In the genomic region with DNA sequence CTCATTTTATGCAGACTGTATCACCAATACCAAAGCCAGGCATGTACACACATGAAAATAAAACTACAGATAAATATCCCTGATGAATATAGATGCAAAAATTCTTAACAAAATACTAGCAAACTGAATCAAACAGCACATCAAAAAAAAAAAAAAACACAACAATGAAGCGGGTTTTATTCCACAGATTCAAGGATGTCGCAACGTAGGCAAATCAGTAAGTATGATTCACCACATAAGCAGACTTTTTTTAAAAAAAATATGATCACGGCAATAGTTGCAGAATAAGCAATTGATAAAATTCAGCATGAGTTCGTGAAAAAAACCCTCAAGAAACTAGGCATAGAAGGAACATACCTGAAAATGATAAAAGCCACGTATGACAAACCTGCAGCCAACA, we compare ENCODE assay signal across 23 cellular contexts. TPM values are rescaled to one million over a fixed set of nuclear protein-coding genes. Genes with fewer than 3 reads are reported as not detected.
A peak's percentile ranks its signal among the peaks of the same experiment; 100 is the strongest.
DNase-seq lines count a peak whose midpoint lies in the region; ATAC-seq and TF ChIP-seq lines count a peak whose summit lies in the region.
"Had no signal": no experiment of that assay in that cellular context is flagged by ENCODE, and none has a peak within 500 bp of the region (broad histone marks: within the 10 kb centered on the region; RNA-seq: fewer than 3 reads in every experiment).

No MANE protein-coding gene starts in this region.

- no peaks in the 10 kb centered on the region for H4K20me1 ChIP-seq in mammary epithelial cell (ENCODE audit: insufficient read depth, low read length)

- DNase-seq in MCF 10A (ENCODE audit: unreplicated experiment) (peak; percentile 33), breast epithelium (ENCODE audit: low spot score in 2 of 2) (no peak), mammary epithelial cell (peak; percentile 16), fibroblast of pulmonary artery (ENCODE audit: low read depth) (peak; percentile 0), adrenal gland (no peak)
- DNase-seq: 8988T; C1 segment of cervical spinal cord; Calu3; CD8-positive, alpha-beta memory T cell; DMS153; GOT3; MV-4-11; NCI-H1105 treated with DMSO at 0.1 percent for 48 hours; NCI-H2081; NCI-H2171; NCI-H345; NCI-H524; NCI-H82; Peyer's patch had no signal

- no peaks in the 10 kb centered on the region for H3K4me1 ChIP-seq in breast epithelium
- H3K4me1 ChIP-seq in mammary epithelial cell (ENCODE audit: insufficient read depth, low read length), result no peaks in the 10 kb centered on the region
- no peaks in the 10 kb centered on the region for H3K4me1 ChIP-seq in adrenal gland (replicated peaks in 1 of 2)
- H3K4me1 ChIP-seq: Peyer's patch had no signal

- CTCF ChIA-PET in MCF 10A (lab: Yijun Ruan, JAX) (no interaction called here), mammary epithelial cell (lab: Charles Lee; ENCODE audit: low non-redundant PET) (no interaction called here)

- no peaks in the 10 kb centered on the region for H3K9me3 Mint-ChIP-seq in MCF 10A (ENCODE audit: unreplicated experiment)
- H3K9me3 Mint-ChIP-seq: CD8-positive, alpha-beta memory T cell had no signal

- no peak overlapping the region for H3K9ac ChIP-seq in mammary epithelial cell (ENCODE audit: insufficient read depth, low read length)

- H3K27ac ChIP-seq in breast epithelium, result no peak overlapping the region
- H3K27ac ChIP-seq in mammary epithelial cell (ENCODE audit: insufficient read depth, low read depth, low read length), result no peak overlapping the region
- no peak overlapping the region for H3K27ac ChIP-seq in adrenal gland
- H3K27ac ChIP-seq: Peyer's patch had no signal

- TF ChIP-seq CTCF in MCF 10A (IDR thresholded peaks at IDR 0.05; ENCODE audit: unreplicated experiment) (no peak), breast epithelium (IDR thresholded peaks at IDR 0.05) (no peak), mammary epithelial cell (conservative IDR thresholded peaks at IDR 0.05 in 1 of 2, IDR thresholded peaks at IDR 0.05 in 1 of 2; ENCODE audit: extremely low read depth in 1 of 2, insufficient read depth in 1 of 2, low read depth in 1 of 2, low read length in 2 of 2) (no peak), fibroblast of pulmonary artery (IDR thresholded peaks at IDR 0.05; ENCODE audit: low read length, missing control alignments) (no peak), adrenal gland (IDR thresholded peaks at IDR 0.05) (no peak)

- H3K4me3 Mint-ChIP-seq in MCF 10A (ENCODE audit: unreplicated experiment), result no peak overlapping the region
- H3K4me3 Mint-ChIP-seq: CD8-positive, alpha-beta memory T cell had no signal

- in situ Hi-C loops in mammary epithelial cell (cut with MboI; ENCODE audit: low sequenced_read_pairs in 2 of 2), result no loop called here

- H3K27me3 ChIP-seq in breast epithelium, result no peaks in the 10 kb centered on the region
- peaks cover 2% of the 10 kb centered on the region for H3K27me3 ChIP-seq in mammary epithelial cell (ENCODE audit: insufficient read depth, low read length)
- H3K27me3 ChIP-seq in adrenal gland, result no peaks in the 10 kb centered on the region
- H3K27me3 ChIP-seq: Peyer's patch had no signal

- peaks cover 70% of the 10 kb centered on the region for H3K27me3 Mint-ChIP-seq in MCF 10A (ENCODE audit: insufficient read depth, unreplicated experiment)

- 13% methylated on average over 5 of the region's 6 CpGs for WGBS in mammary epithelial cell (ENCODE audit: low coverage, missing lambda C conversion rate)
- WGBS in adrenal gland, 4 donors, result 59 to 74% (median 63%) methylated on average over 6 of the region's 6 CpGs

- BruUV-seq in MCF 10A (replicated peaks; lab: Mats Ljungman, UMichigan), result no TSS peak
- no TSS peak for BruUV-seq in mammary epithelial cell (replicated peaks; lab: Mats Ljungman, UMichigan)

- no peaks in the 10 kb centered on the region for H3K36me3 ChIP-seq in breast epithelium
- no peaks in the 10 kb centered on the region for H3K36me3 ChIP-seq in mammary epithelial cell (ENCODE audit: insufficient read depth, low read length)
- no peaks in the 10 kb centered on the region for H3K36me3 ChIP-seq in adrenal gland (replicated peaks in 1 of 2)
- H3K36me3 ChIP-seq: Peyer's patch had no signal

- intact Hi-C loops in MCF 10A (cut with micrococcal nuclease) (no loop called here), breast epithelium (cut with DNase I; ENCODE audit: low total_unique reads) (no loop called here), mammary epithelial cell (cut with micrococcal nuclease) (no loop called here), adrenal gland (cut with DNase I) (no loop called here)

- TF ChIP-seq POLR2A in breast epithelium (IDR thresholded peaks at IDR 0.05) (no peak), adrenal gland (IDR thresholded peaks at IDR 0.05) (no peak)

- dilution Hi-C loops in mammary epithelial cell (cut with HindIII; ENCODE audit: low sequenced_read_pairs), result no loop called here

- H3K36me3 Mint-ChIP-seq in MCF 10A (ENCODE audit: insufficient read depth, unreplicated experiment), result no peaks in the 10 kb centered on the region
- H3K36me3 Mint-ChIP-seq: CD8-positive, alpha-beta memory T cell had no signal

- no peak overlapping the region for H3K27ac Mint-ChIP-seq in MCF 10A (ENCODE audit: low read depth, unreplicated experiment)
- H3K27ac Mint-ChIP-seq: CD8-positive, alpha-beta memory T cell had no signal

- ATAC-seq in HG03139 (IDR thresholded peaks at IDR 0.05; ENCODE audit: unreplicated experiment) (no peak), HG02588 (IDR thresholded peaks at IDR 0.05; ENCODE audit: unreplicated experiment) (no peak)
- ATAC-seq: K562, SK-N-SH treated with all-trans-retinoic acid at 6 μM for 48 hours had no signal

- H3K9me3 ChIP-seq in breast epithelium (no peaks in the 10 kb centered on the region), mammary epithelial cell (replicated peaks; ENCODE audit: insufficient read depth, low read length) (no peaks in the 10 kb centered on the region), adrenal gland (replicated peaks in 1 of 3) (no peaks in the 10 kb centered on the region)
- H3K9me3 ChIP-seq: Peyer's patch had no signal

- H3K4me1 Mint-ChIP-seq in MCF 10A (ENCODE audit: insufficient read depth, unreplicated experiment), result no peaks in the 10 kb centered on the region
- H3K4me1 Mint-ChIP-seq: CD8-positive, alpha-beta memory T cell had no signal

- H3K4me2 ChIP-seq in mammary epithelial cell (ENCODE audit: insufficient read depth, low read depth, low read length), result no peak overlapping the region

- H3K4me3 ChIP-seq in breast epithelium (no peak overlapping the region), mammary epithelial cell (replicated peaks in 1 of 3; ENCODE audit: insufficient read depth in 1 of 3, low read depth in 2 of 3, low read length in 3 of 3) (no peak overlapping the region), fibroblast of pulmonary artery (replicated peaks; ENCODE audit: low read depth, low read length) (no peak overlapping the region), adrenal gland (no peak overlapping the region)
- H3K4me3 ChIP-seq: K562, Peyer's patch had no signal

- POLR2A ChIA-PET in MCF 10A (lab: Yijun Ruan, JAX), result no interaction called here

- H3K79me2 ChIP-seq in mammary epithelial cell (ENCODE audit: insufficient read depth, low read length), result no peaks in the 10 kb centered on the region

- H2AFZ ChIP-seq in mammary epithelial cell (ENCODE audit: low read depth, low read length), result no peak overlapping the region

RNA-seq across cellular contexts. Expression of gene OR51F1, which starts 21.3 kb away (rescaled TPM):
- total RNA-seq in MCF 10A (2022) (not detected in 2 replicates), breast epithelium (not detected), mammary epithelial cell (not detected), adrenal gland (not detected)
- polyA plus RNA-seq in mammary epithelial cell (not detected), adrenal gland (not detected)
- not detected for polyA minus RNA-seq in mammary epithelial cell
- total RNA-seq: Calu3; CD8-positive, alpha-beta memory T cell; K562; Peyer's patch had no signal
- polyA plus RNA-seq: CD8-positive, alpha-beta memory T cell; K562 had no signal

RNA-seq across cellular contexts. Expression of gene MMP26, which starts 43.9 kb away (rescaled TPM):
- not detected in 2 replicates for total RNA-seq in MCF 10A (2022)
- not detected for total RNA-seq in breast epithelium
- total RNA-seq in mammary epithelial cell, result not detected
- not detected for polyA plus RNA-seq in mammary epithelial cell
- not detected for polyA minus RNA-seq in mammary epithelial cell
- total RNA-seq in adrenal gland, result not detected
- not detected for polyA plus RNA-seq in adrenal gland
- total RNA-seq: Calu3; CD8-positive, alpha-beta memory T cell; K562; Peyer's patch had no signal
- polyA plus RNA-seq: CD8-positive, alpha-beta memory T cell; K562 had no signal

RNA-seq across cellular contexts. Expression of gene OR51E2, which starts 50.8 kb away (rescaled TPM):
- total RNA-seq in MCF 10A (2022) (not detected in 2 replicates), breast epithelium (not detected), mammary epithelial cell (not detected), adrenal gland (not detected)
- polyA plus RNA-seq in mammary epithelial cell (not detected), adrenal gland (under 1 TPM in 1 of 3 donors, not detected in 2; 0.10 TPM)
- polyA minus RNA-seq in mammary epithelial cell, result not detected
- total RNA-seq: Calu3; CD8-positive, alpha-beta memory T cell; K562 had no signal
- polyA plus RNA-seq: CD8-positive, alpha-beta memory T cell; K562 had no signal

RNA-seq across cellular contexts. Expression of gene OR52R1, which starts 55.7 kb away (rescaled TPM):
- total RNA-seq in MCF 10A (2022), result not detected in 2 replicates
- not detected for total RNA-seq in breast epithelium
- total RNA-seq in mammary epithelial cell, result not detected
- polyA plus RNA-seq in mammary epithelial cell, result not detected
- polyA minus RNA-seq in mammary epithelial cell, result not detected
- total RNA-seq in adrenal gland, result not detected
- polyA plus RNA-seq in adrenal gland, result not detected
- total RNA-seq: Calu3; CD8-positive, alpha-beta memory T cell; K562; Peyer's patch had no signal
- polyA plus RNA-seq: CD8-positive, alpha-beta memory T cell; K562 had no signal

Comparison
In these comparisons a context has a peak if more than half of its experiments do, and no peak if none do; other contexts are left out.
1. DNase-seq: peak in MCF 10A (single experiment), mammary epithelial cell (single experiment) and fibroblast of pulmonary artery (single experiment); none in breast epithelium (0 of 2) and adrenal gland (0 of 7).